ENCODE assay signal across 8 cellular contexts in the genomic region with DNA sequence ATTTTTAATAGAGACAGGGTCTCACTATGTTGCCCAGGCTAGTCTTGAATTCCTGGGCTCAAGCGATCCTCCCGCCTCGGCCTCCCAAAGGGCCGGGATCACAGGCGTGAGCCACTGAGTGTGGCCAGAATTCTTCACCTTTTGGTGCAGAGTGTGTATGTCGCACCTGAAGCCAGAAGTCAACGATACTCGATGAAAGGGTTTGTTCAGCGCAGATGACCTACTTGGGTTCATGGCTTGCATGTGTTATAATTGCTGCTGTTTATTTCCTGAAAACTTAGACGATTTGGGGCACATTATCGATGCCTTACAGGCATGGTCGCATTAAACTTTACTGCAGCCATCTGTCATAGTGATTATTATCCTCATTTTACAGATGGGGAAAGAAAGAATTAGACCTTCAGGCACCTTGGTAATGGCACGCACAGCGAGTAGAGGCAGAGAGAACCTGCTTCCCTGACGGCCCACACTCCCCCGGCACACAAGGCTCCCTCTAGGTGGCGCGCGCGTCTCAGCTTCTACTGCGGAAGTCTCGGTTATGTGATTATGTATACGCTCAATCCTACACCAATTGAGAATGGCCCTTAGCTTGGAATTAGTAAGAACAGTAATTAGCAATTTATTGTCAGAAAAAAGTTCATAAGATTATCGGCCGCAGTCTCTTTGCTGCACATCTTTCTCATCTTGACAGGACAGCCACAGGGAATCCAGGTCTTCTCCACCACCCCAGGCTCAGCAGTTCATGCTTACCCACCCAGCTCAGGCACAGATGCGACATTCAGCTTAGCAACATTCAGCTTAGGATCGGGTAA.
DNase-seq lines count a peak whose midpoint lies in the region; ATAC-seq and TF ChIP-seq lines count a peak whose summit lies in the region.

No MANE protein-coding gene starts in this region.

- H3K27ac Mint-ChIP-seq in Calu3 (ENCODE audit: unreplicated experiment) = no peak overlapping the region

- no peaks in the 10 kb centered on the region for H3K36me3 ChIP-seq in OCI-LY7 (ENCODE audit: insufficient read depth, low read length)

- peak overlapping the region; percentile 40 for H3K4me3 Mint-ChIP-seq in Calu3 (ENCODE audit: low read depth, unreplicated experiment)

- no peaks in the 10 kb centered on the region for H3K27me3 Mint-ChIP-seq in Calu3 (ENCODE audit: unreplicated experiment)

- TF ChIP-seq CTCF in Calu3 (IDR thresholded peaks at IDR 0.05; ENCODE audit: unreplicated experiment) (peak; percentile 37), OCI-LY7 (conservative IDR thresholded peaks at IDR 0.05; ENCODE audit: low read length) (peak; percentile 98), epithelial cell of esophagus (IDR thresholded peaks at IDR 0.05; ENCODE audit: insufficient read depth, low read depth, low read length, missing control alignments) (peak; percentile 91)

- no peaks in the 10 kb centered on the region for H4K20me1 ChIP-seq in OCI-LY7 (ENCODE audit: insufficient read depth, low read length)

- intact Hi-C loops in Calu3 (cut with micrococcal nuclease; ENCODE audit: unreplicated experiment) = loop anchor here (2.0 kb wide), 2 partner anchors 259 to 547 kb away; no protein-coding TSS in a partner anchor
- intact Hi-C loops in OCI-LY7 (cut with micrococcal nuclease; ENCODE audit: unreplicated experiment) = loop anchor here (1.0 kb wide), 5 partner anchors 259 to 548 kb away; a partner anchor contains a TSS

- POLR2A ChIA-PET in OCI-LY7 (lab: Charles Lee) = interaction anchor here (0.6 to 0.8 kb wide), 4 partner anchors 38 to 344 kb away, joined by 3 to 4 read pairs (median 3); no protein-coding TSS in a partner anchor

- BruUV-seq in Calu3 (replicated peaks; lab: Mats Ljungman, UMichigan) = no TSS peak
- BruUV-seq in OCI-LY7 (replicated peaks; lab: Mats Ljungman, UMichigan) = no TSS peak

- DNase-seq in Calu3 (peak; percentile 82), OCI-LY7 (ENCODE audit: low spot score) (peak; percentile 86), epithelial cell of esophagus (ENCODE audit: low read depth) (peak; percentile 82), myocyte (ENCODE audit: low read depth) (peak; percentile 77)
- peak; percentile 75 for DNase-seq in Jurkat, Clone E6-1 (ENCODE audit: low read depth, low spot score)
- DNase-seq in activated CD8-positive, alpha-beta memory T cell treated with anti-CD3 and anti-CD28 coated beads, Interleukin-2, amount 50 U/mL, for 48 hours = peak; percentile 91
- DNase-seq in stimulated activated CD8-positive, alpha-beta memory T cell treated with anti-CD3 and anti-CD28 coated beads, Interleukin-4, amount 100 ng/mL, for 48 hours = peak; percentile 94

- peak overlapping the region; percentile 49; the same call in 1 of the 2 replicates for H3K4me2 ChIP-seq in OCI-LY7 (ENCODE audit: low read length)

- H3K36me3 Mint-ChIP-seq in Calu3 (ENCODE audit: insufficient read depth, unreplicated experiment) = no peaks in the 10 kb centered on the region

- no peak overlapping the region; the same call in 1 of the 2 replicates for H2AFZ ChIP-seq in OCI-LY7 (ENCODE audit: low read length)

- no peaks in the 10 kb centered on the region for H3K9me3 ChIP-seq in OCI-LY7 (ENCODE audit: low read length)

- H3K79me2 ChIP-seq in OCI-LY7 (ENCODE audit: insufficient read depth, low read depth, low read length) = no peaks in the 10 kb centered on the region

- CTCF ChIA-PET in Calu3 (lab: Charles Lee) = interaction anchor here (0.5 to 1.9 kb wide), 9 partner anchors 10 to 544 kb away, joined by 3 to 7 read pairs (median 4); no protein-coding TSS in a partner anchor
- CTCF ChIA-PET in OCI-LY7 (lab: Charles Lee; ENCODE audit: unreplicated experiment) = interaction anchor here (0.5 to 1.5 kb wide), 6 partner anchors 14 to 545 kb away, joined by 3 to 6 read pairs (median 4); no protein-coding TSS in a partner anchor

- H3K9me3 Mint-ChIP-seq in Calu3 (ENCODE audit: low read depth, unreplicated experiment) = no peaks in the 10 kb centered on the region

- H3K27ac ChIP-seq in OCI-LY7 (ENCODE audit: low read depth, low read length, poor library complexity, severe bottlenecking) = no peak overlapping the region

- H3K4me1 ChIP-seq in OCI-LY7 (ENCODE audit: insufficient read depth, low read length, poor library complexity, severe bottlenecking) = peaks cover 6% of the 10 kb centered on the region

- ATAC-seq in GM21529 (IDR thresholded peaks at IDR 0.05; ENCODE audit: unreplicated experiment) = peak; percentile 91

- H3K4me1 Mint-ChIP-seq in Calu3 (ENCODE audit: low read depth, unreplicated experiment) = peaks cover 8% of the 10 kb centered on the region

- no peaks in the 10 kb centered on the region for H3K9me2 ChIP-seq in OCI-LY7 (ENCODE audit: insufficient read depth, low read length)

- H3K4me3 ChIP-seq in Jurkat, Clone E6-1 (ENCODE audit: low read length) = peak overlapping the region; percentile 21
- no peak overlapping the region for H3K4me3 ChIP-seq in OCI-LY7 (ENCODE audit: low read depth, low read length, poor library complexity, severe bottlenecking)
- no peak overlapping the region for H3K4me3 ChIP-seq in epithelial cell of esophagus (ENCODE audit: low read length)

Comparison
In these comparisons a context has a peak if more than half of its experiments do, and no peak if none do; other contexts are left out.
1. CTCF ChIP-seq: peak in every context shown above with its lines; median percentile 98 in OCI-LY7; 91 in epithelial cell of esophagus; 37 in Calu3.